ENCODE assay signal across 1 cellular context in the genomic region with DNA sequence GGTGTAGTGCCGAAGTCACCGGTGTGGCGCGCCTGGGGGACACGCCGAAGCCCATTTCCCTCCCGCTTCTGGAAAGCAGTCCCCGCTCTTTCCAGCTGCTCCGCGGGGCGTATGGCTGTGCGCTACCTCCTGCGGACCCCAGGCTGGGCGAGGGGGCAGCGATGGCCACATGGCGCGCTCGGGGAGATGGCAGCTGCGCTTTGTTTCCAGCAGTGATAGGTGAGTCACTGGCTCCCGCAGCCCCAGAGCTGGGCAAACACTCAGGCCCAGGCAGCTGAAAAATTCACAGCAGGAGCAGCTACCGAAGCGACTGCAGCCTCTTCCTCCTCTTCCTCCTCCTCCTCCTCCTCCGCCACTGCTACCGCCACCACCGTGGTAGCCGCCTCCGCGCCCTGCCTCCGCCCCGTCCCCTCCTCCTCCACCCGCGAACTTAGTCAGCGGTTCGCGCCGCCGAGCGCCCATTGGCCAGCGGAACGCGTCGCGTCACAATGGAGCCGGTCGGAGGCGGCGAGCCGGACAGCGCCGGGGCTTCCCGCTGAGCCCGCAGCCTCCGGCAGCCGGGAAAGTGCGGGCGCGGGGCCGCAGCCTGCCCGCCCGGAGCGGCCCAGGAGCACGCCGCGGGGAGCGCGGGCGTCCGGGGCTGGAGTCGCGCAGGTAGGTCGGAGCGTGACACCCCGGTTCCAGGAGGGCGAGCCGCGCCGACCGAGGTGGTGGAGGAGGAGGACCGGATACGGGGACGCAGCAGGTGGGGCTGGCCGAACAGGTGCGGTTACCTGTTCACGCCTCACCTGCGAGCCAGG.
A peak's percentile ranks its signal among the peaks of the same experiment; 100 is the strongest.
TF ChIP-seq lines count a peak whose summit lies in the region.

A gene (plus strand): TSS at position 461 of the 800 bp plus-strand sequence. CDS start 57,822 bp downstream, outside the sequence.

TF ChIP-seq in WTC11, 78 proteins besides CTCF, POLR2A, EP300 and RAD21 (continued from another document and continues in another):
- TF ChIP-seq, protein P1, sequence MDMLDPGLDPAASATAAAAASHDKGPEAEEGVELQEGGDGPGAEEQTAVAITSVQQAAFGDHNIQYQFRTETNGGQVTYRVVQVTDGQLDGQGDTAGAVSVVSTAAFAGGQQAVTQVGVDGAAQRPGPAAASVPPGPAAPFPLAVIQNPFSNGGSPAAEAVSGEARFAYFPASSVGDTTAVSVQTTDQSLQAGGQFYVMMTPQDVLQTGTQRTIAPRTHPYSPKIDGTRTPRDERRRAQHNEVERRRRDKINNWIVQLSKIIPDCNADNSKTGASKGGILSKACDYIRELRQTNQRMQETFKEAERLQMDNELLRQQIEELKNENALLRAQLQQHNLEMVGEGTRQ (CRISPR knock-in tag; IDR thresholded peaks at IDR 0.05), result peak; percentile 71
- TF ChIP-seq GRHL2 (CRISPR knock-in tag; IDR thresholded peaks at IDR 0.05; ENCODE audit: insufficient replicate concordance, severe bottlenecking) (no peak), EMX1 (CRISPR knock-in tag; IDR thresholded peaks at IDR 0.05) (0 out of 2 replicates have a peak, but pooled peaks have one; percentile 49), FOXJ3 (CRISPR knock-in tag; IDR thresholded peaks at IDR 0.05; ENCODE audit: borderline replicate concordance) (no peak), ZNF263 (CRISPR knock-in tag; IDR thresholded peaks at IDR 0.05; ENCODE audit: low read depth) (peak; percentile 72), ZNF138 (CRISPR knock-in tag; conservative IDR thresholded peaks at IDR 0.05) (no peak), NFYB (CRISPR knock-in tag; conservative IDR thresholded peaks at IDR 0.05; ENCODE audit: low read depth) (peak; percentile 87), NFATC4 (CRISPR knock-in tag; IDR thresholded peaks at IDR 0.05) (0 out of 2 replicates have a peak, but pooled peaks have one; percentile 17), ZNF121 (CRISPR knock-in tag; IDR thresholded peaks at IDR 0.05) (no peak), NR1H2 (CRISPR knock-in tag; IDR thresholded peaks at IDR 0.05) (0 out of 2 replicates have a peak, but pooled peaks have one; percentile 44), ESRRA (CRISPR knock-in tag; IDR thresholded peaks at IDR 0.05; ENCODE audit: borderline replicate concordance) (no peak), RORB (CRISPR knock-in tag; IDR thresholded peaks at IDR 0.05) (no peak), GTF2I (CRISPR knock-in tag; conservative IDR thresholded peaks at IDR 0.05) (no peak), ELF4 (CRISPR knock-in tag; IDR thresholded peaks at IDR 0.05; ENCODE audit: low read depth) (peak; percentile 21; the same call in 1 of the 2 replicates), ZNF232 (CRISPR knock-in tag; IDR thresholded peaks at IDR 0.05) (no peak; the same call in 1 of the 2 replicates)
- TF ChIP-seq, protein P2, sequence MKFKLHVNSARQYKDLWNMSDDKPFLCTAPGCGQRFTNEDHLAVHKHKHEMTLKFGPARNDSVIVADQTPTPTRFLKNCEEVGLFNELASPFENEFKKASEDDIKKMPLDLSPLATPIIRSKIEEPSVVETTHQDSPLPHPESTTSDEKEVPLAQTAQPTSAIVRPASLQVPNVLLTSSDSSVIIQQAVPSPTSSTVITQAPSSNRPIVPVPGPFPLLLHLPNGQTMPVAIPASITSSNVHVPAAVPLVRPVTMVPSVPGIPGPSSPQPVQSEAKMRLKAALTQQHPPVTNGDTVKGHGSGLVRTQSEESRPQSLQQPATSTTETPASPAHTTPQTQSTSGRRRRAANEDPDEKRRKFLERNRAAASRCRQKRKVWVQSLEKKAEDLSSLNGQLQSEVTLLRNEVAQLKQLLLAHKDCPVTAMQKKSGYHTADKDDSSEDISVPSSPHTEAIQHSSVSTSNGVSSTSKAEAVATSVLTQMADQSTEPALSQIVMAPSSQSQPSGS (CRISPR knock-in tag; IDR thresholded peaks at IDR 0.05; ENCODE audit: borderline replicate concordance, low read depth), result peak; percentile 33; the same call in 1 of the 2 replicates
- TF ChIP-seq, protein P3, sequence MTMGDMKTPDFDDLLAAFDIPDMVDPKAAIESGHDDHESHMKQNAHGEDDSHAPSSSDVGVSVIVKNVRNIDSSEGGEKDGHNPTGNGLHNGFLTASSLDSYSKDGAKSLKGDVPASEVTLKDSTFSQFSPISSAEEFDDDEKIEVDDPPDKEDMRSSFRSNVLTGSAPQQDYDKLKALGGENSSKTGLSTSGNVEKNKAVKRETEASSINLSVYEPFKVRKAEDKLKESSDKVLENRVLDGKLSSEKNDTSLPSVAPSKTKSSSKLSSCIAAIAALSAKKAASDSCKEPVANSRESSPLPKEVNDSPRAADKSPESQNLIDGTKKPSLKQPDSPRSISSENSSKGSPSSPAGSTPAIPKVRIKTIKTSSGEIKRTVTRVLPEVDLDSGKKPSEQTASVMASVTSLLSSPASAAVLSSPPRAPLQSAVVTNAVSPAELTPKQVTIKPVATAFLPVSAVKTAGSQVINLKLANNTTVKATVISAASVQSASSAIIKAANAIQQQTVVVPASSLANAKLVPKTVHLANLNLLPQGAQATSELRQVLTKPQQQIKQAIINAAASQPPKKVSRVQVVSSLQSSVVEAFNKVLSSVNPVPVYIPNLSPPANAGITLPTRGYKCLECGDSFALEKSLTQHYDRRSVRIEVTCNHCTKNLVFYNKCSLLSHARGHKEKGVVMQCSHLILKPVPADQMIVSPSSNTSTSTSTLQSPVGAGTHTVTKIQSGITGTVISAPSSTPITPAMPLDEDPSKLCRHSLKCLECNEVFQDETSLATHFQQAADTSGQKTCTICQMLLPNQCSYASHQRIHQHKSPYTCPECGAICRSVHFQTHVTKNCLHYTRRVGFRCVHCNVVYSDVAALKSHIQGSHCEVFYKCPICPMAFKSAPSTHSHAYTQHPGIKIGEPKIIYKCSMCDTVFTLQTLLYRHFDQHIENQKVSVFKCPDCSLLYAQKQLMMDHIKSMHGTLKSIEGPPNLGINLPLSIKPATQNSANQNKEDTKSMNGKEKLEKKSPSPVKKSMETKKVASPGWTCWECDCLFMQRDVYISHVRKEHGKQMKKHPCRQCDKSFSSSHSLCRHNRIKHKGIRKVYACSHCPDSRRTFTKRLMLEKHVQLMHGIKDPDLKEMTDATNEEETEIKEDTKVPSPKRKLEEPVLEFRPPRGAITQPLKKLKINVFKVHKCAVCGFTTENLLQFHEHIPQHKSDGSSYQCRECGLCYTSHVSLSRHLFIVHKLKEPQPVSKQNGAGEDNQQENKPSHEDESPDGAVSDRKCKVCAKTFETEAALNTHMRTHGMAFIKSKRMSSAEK (CRISPR knock-in tag; IDR thresholded peaks at IDR 0.05; ENCODE audit: borderline replicate concordance), result 0 out of 2 replicates have a peak, but pooled peaks have one; percentile 41
- TF ChIP-seq, protein P4, sequence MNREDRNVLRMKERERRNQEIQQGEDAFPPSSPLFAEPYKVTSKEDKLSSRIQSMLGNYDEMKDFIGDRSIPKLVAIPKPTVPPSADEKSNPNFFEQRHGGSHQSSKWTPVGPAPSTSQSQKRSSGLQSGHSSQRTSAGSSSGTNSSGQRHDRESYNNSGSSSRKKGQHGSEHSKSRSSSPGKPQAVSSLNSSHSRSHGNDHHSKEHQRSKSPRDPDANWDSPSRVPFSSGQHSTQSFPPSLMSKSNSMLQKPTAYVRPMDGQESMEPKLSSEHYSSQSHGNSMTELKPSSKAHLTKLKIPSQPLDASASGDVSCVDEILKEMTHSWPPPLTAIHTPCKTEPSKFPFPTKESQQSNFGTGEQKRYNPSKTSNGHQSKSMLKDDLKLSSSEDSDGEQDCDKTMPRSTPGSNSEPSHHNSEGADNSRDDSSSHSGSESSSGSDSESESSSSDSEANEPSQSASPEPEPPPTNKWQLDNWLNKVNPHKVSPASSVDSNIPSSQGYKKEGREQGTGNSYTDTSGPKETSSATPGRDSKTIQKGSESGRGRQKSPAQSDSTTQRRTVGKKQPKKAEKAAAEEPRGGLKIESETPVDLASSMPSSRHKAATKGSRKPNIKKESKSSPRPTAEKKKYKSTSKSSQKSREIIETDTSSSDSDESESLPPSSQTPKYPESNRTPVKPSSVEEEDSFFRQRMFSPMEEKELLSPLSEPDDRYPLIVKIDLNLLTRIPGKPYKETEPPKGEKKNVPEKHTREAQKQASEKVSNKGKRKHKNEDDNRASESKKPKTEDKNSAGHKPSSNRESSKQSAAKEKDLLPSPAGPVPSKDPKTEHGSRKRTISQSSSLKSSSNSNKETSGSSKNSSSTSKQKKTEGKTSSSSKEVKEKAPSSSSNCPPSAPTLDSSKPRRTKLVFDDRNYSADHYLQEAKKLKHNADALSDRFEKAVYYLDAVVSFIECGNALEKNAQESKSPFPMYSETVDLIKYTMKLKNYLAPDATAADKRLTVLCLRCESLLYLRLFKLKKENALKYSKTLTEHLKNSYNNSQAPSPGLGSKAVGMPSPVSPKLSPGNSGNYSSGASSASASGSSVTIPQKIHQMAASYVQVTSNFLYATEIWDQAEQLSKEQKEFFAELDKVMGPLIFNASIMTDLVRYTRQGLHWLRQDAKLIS (CRISPR knock-in tag; IDR thresholded peaks at IDR 0.05; ENCODE audit: borderline replicate concordance), result no peak
- TF ChIP-seq, protein P5, sequence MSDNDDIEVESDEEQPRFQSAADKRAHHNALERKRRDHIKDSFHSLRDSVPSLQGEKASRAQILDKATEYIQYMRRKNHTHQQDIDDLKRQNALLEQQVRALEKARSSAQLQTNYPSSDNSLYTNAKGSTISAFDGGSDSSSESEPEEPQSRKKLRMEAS (CRISPR knock-in tag; IDR thresholded peaks at IDR 0.05), result peak; percentile 83; the same call in 1 of the 2 replicates
- TF ChIP-seq, protein P6, sequence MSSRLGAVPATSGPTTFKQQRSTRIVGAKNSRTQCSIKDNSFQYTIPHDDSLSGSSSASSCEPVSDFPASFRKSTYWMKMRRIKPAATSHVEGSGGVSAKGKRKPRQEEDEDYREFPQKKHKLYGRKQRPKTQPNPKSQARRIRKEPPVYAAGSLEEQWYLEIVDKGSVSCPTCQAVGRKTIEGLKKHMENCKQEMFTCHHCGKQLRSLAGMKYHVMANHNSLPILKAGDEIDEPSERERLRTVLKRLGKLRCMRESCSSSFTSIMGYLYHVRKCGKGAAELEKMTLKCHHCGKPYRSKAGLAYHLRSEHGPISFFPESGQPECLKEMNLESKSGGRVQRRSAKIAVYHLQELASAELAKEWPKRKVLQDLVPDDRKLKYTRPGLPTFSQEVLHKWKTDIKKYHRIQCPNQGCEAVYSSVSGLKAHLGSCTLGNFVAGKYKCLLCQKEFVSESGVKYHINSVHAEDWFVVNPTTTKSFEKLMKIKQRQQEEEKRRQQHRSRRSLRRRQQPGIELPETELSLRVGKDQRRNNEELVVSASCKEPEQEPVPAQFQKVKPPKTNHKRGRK (CRISPR knock-in tag; IDR thresholded peaks at IDR 0.05; ENCODE audit: borderline replicate concordance), result no peak
- TF ChIP-seq, protein P7, sequence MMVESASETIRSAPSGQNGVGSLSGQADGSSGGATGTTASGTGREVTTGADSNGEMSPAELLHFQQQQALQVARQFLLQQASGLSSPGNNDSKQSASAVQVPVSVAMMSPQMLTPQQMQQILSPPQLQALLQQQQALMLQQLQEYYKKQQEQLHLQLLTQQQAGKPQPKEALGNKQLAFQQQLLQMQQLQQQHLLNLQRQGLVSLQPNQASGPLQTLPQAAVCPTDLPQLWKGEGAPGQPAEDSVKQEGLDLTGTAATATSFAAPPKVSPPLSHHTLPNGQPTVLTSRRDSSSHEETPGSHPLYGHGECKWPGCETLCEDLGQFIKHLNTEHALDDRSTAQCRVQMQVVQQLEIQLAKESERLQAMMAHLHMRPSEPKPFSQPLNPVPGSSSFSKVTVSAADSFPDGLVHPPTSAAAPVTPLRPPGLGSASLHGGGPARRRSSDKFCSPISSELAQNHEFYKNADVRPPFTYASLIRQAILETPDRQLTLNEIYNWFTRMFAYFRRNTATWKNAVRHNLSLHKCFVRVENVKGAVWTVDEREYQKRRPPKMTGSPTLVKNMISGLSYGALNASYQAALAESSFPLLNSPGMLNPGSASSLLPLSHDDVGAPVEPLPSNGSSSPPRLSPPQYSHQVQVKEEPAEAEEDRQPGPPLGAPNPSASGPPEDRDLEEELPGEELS (CRISPR knock-in tag; IDR thresholded peaks at IDR 0.05), result peak; percentile 73
- TF ChIP-seq, protein P8, sequence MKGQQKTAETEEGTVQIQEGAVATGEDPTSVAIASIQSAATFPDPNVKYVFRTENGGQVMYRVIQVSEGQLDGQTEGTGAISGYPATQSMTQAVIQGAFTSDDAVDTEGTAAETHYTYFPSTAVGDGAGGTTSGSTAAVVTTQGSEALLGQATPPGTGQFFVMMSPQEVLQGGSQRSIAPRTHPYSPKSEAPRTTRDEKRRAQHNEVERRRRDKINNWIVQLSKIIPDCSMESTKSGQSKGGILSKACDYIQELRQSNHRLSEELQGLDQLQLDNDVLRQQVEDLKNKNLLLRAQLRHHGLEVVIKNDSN (CRISPR knock-in tag; IDR thresholded peaks at IDR 0.05), result peak; percentile 30; the same call in 1 of the 2 replicates
- TF ChIP-seq, protein P9, sequence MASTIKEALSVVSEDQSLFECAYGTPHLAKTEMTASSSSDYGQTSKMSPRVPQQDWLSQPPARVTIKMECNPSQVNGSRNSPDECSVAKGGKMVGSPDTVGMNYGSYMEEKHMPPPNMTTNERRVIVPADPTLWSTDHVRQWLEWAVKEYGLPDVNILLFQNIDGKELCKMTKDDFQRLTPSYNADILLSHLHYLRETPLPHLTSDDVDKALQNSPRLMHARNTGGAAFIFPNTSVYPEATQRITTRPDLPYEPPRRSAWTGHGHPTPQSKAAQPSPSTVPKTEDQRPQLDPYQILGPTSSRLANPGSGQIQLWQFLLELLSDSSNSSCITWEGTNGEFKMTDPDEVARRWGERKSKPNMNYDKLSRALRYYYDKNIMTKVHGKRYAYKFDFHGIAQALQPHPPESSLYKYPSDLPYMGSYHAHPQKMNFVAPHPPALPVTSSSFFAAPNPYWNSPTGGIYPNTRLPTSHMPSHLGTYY (CRISPR knock-in tag; IDR thresholded peaks at IDR 0.05), result no peak
- TF ChIP-seq, protein P10, sequence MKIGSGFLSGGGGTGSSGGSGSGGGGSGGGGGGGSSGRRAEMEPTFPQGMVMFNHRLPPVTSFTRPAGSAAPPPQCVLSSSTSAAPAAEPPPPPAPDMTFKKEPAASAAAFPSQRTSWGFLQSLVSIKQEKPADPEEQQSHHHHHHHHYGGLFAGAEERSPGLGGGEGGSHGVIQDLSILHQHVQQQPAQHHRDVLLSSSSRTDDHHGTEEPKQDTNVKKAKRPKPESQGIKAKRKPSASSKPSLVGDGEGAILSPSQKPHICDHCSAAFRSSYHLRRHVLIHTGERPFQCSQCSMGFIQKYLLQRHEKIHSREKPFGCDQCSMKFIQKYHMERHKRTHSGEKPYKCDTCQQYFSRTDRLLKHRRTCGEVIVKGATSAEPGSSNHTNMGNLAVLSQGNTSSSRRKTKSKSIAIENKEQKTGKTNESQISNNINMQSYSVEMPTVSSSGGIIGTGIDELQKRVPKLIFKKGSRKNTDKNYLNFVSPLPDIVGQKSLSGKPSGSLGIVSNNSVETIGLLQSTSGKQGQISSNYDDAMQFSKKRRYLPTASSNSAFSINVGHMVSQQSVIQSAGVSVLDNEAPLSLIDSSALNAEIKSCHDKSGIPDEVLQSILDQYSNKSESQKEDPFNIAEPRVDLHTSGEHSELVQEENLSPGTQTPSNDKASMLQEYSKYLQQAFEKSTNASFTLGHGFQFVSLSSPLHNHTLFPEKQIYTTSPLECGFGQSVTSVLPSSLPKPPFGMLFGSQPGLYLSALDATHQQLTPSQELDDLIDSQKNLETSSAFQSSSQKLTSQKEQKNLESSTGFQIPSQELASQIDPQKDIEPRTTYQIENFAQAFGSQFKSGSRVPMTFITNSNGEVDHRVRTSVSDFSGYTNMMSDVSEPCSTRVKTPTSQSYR (CRISPR knock-in tag; IDR thresholded peaks at IDR 0.05), result no peak; the same call in 1 of the 2 replicates
- TF ChIP-seq, protein P11, sequence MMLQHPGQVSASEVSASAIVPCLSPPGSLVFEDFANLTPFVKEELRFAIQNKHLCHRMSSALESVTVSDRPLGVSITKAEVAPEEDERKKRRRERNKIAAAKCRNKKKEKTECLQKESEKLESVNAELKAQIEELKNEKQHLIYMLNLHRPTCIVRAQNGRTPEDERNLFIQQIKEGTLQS (CRISPR knock-in tag; conservative IDR thresholded peaks at IDR 0.05), result 0 out of 2 replicates have a peak, but pooled peaks have one; percentile 84
